8 cellular contexts compared by ENCODE assay signal in the genomic region with DNA sequence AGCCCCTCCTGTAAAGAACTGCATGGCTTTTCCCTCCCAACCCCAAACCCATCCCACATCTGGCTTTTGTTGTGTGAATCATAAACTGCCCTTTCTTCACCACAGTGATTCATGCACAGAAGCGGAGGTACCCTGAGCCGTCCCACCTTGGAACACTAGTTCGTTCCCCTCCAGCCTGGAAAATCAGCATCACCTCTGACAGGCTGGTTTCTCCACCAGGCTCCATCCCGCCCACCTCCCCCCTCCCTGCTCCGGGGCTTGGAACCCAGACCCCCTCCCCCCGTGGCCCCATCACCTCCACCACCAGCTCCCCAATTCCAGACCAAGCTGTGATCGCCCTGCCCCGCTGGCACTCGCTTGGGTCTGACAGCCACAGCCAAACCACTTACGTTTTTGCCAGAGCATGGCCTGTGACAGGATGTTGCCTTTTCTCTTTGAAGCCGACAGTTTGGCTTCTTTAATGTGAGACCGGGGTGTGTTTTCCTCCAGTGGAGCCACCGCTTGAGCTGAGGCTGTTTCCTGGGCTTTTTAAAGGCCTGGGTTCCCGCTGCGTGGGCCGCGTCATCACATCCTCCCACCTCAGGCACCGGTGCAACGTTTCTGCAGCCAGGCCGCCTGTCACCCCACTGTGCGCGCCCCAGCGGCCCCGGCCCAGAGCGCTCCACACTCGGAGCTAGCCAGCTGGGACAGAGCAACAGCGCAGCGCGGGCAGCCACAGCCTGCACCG. TPM values are rescaled to one million over a fixed set of nuclear protein-coding genes. Genes with fewer than 3 reads are reported as not detected.
DNase-seq lines count a peak whose midpoint lies in the region; ATAC-seq lines count a peak whose summit lies in the region.

A gene with protein sequence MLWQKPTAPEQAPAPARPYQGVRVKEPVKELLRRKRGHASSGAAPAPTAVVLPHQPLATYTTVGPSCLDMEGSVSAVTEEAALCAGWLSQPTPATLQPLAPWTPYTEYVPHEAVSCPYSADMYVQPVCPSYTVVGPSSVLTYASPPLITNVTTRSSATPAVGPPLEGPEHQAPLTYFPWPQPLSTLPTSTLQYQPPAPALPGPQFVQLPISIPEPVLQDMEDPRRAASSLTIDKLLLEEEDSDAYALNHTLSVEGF (minus strand): TSS at position 503 of the 727 bp plus-strand sequence. CDS start 98 bp downstream, at position 405.

- no peaks in the 10 kb centered on the region for H4K20me1 ChIP-seq in BLaER1 treated with 17β-estradiol and CSF1 and Interleukin-3, amounts not matched to agents 10 nM and 100 nM

- no peaks in the 10 kb centered on the region for H3K4me1 Mint-ChIP-seq in immature natural killer cell
- peaks cover 70% of the 10 kb centered on the region for H3K4me1 Mint-ChIP-seq in stimulated activated memory B cell treated with anti-CD40 and anti-IgM and Interleukin-4, amounts not matched to agents 10 μg/mL and 1 μg/mL and 100 μg/mL, for 72 hours

- peak; percentile 71 for DNase-seq in activated T-cell treated with anti-CD3 and anti-CD28 coated beads, Interleukin-2, amount 50 U/mL, for 1 hour
- DNase-seq in immature natural killer cell (peak; percentile 3 to 38 (median 30)), OCI-M2 (lab: John Stamatoyannopoulos, UW; ENCODE audit: unreplicated experiment) (no peak), NCI-H2227 treated with DMSO at 0.1 percent for 48 hours (lab: John Stamatoyannopoulos, UW) (no peak)

- peak within 1 kb of the TSS; percentile 58 to 98 (median 93); a peak in 21 of 22 replicates for H3K9ac ChIP-seq in BLaER1 treated with 17β-estradiol and CSF1 and Interleukin-3, amounts not matched to agents 10 nM and 100 nM

- H3K4me1 ChIP-seq in BLaER1 treated with 17β-estradiol and CSF1 and Interleukin-3, amounts not matched to agents 10 nM and 100 nM = peaks cover 22 to 91% (median 76%) of the 10 kb centered on the region in 10 experiments

- H3K27me3 ChIP-seq in BLaER1 treated with 17β-estradiol and CSF1 and Interleukin-3, amounts not matched to agents 10 nM and 100 nM = no peaks in the 10 kb centered on the region

- peak within 1 kb of the TSS in 10 of 11 experiments; percentile 57 to 100 (median 98); a peak in 21 of 22 replicates for H3K27ac ChIP-seq in BLaER1 treated with 17β-estradiol and CSF1 and Interleukin-3, amounts not matched to agents 10 nM and 100 nM

- peak within 1 kb of the TSS; percentile 85 to 100 (median 96) for H3K4me2 ChIP-seq in BLaER1 treated with 17β-estradiol and CSF1 and Interleukin-3, amounts not matched to agents 10 nM and 100 nM

- H3K36me3 Mint-ChIP-seq in immature natural killer cell = no peaks in the 10 kb centered on the region
- peaks cover 24% of the 10 kb centered on the region for H3K36me3 Mint-ChIP-seq in stimulated activated memory B cell treated with anti-CD40 and anti-IgM and Interleukin-4, amounts not matched to agents 10 μg/mL and 1 μg/mL and 100 μg/mL, for 72 hours

- peaks cover 0 to 17% (median 6%) of the 10 kb centered on the region in 11 experiments; a peak in 7 of 22 replicates for H3K36me3 ChIP-seq in BLaER1 treated with 17β-estradiol and CSF1 and Interleukin-3, amounts not matched to agents 10 nM and 100 nM

- peak within 1 kb of the TSS in 1 of 5 donors; percentile 42 for H3K4me3 Mint-ChIP-seq in immature natural killer cell
- H3K4me3 Mint-ChIP-seq in stimulated activated memory B cell treated with anti-CD40 and anti-IgM and Interleukin-4, amounts not matched to agents 10 μg/mL and 1 μg/mL and 100 μg/mL, for 72 hours = peak within 1 kb of the TSS; percentile 86

- H3K4me3 ChIP-seq in BLaER1 treated with 17β-estradiol and CSF1 and Interleukin-3, amounts not matched to agents 10 nM and 100 nM = peak within 1 kb of the TSS; percentile 40 to 70 (median 61)

- ATAC-seq in GM19455 (IDR thresholded peaks at IDR 0.05; ENCODE audit: unreplicated experiment) (peak; percentile 60), HG03565 (IDR thresholded peaks at IDR 0.05; ENCODE audit: unreplicated experiment) (peak; percentile 62)
- peak; percentile 95 for ATAC-seq in stimulated activated memory B cell treated with anti-CD40 and anti-IgM and Interleukin-4, amounts not matched to agents 10 μg/mL and 1 μg/mL and 100 μg/mL, for 72 hours

- no peaks in the 10 kb centered on the region for H3K9me3 Mint-ChIP-seq in immature natural killer cell
- no peaks in the 10 kb centered on the region for H3K9me3 Mint-ChIP-seq in stimulated activated memory B cell treated with anti-CD40 and anti-IgM and Interleukin-4, amounts not matched to agents 10 μg/mL and 1 μg/mL and 100 μg/mL, for 72 hours

- H3K27me3 Mint-ChIP-seq in immature natural killer cell (ENCODE audit: low read depth in 3 of 3) = peaks cover 5 to 10% (median 6%) of the 10 kb centered on the region in 3 donors
- H3K27me3 Mint-ChIP-seq in stimulated activated memory B cell treated with anti-CD40 and anti-IgM and Interleukin-4, amounts not matched to agents 10 μg/mL and 1 μg/mL and 100 μg/mL, for 72 hours = no peaks in the 10 kb centered on the region

- H3K9me3 ChIP-seq in BLaER1 treated with 17β-estradiol and CSF1 and Interleukin-3, amounts not matched to agents 10 nM and 100 nM (replicated peaks in 1 of 11) = peaks cover 0 to 8% (median 0%) of the 10 kb centered on the region in 11 experiments; a peak in 6 of 22 replicates

- H3K27ac Mint-ChIP-seq in immature natural killer cell = no peak within 1 kb of the TSS
- no peak within 1 kb of the TSS for H3K27ac Mint-ChIP-seq in stimulated activated memory B cell treated with anti-CD40 and anti-IgM and Interleukin-4, amounts not matched to agents 10 μg/mL and 1 μg/mL and 100 μg/mL, for 72 hours

RNA-seq across cellular contexts. Expression of the gene that starts here (rescaled TPM):
- polyA plus RNA-seq in immature natural killer cell = under 1 TPM in 1 of 3 donors, not detected in 2; 0.09 TPM

Comparison
In these comparisons a context has a peak if more than half of its experiments do, and no peak if none do; other contexts are left out.
1. Peak in DNase-seq in immature natural killer cell; RNA of the gene not detected or under 1 TPM.